22 cellular contexts compared by ENCODE assay signal in the genomic region with DNA sequence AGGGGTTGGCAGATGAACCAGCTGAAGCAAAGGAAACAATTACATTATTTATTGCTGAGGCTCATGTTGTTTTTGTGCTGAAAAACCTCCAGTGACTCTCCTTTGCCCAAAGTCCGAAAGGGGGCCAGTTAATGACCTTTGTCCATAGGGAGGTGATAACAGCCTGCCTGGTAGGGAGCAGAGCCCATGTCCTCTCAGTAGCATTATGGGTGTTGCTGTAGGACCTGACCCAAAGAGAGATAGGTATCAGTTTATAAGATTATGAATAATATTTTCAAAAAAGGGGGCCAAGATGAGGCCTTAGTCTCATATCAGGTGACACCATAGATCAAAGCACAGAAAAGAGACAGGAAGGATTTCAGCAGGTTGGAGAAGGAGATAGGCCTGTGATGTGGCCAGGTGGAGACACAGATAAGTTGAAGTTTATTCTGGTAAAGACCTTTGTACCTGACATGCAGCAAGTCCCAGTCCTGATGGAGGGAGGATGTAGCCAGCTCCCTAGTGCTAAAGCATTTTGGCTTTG. TPM values are rescaled to one million over a fixed set of nuclear protein-coding genes. Genes with fewer than 3 reads are reported as not detected.
DNase-seq lines count a peak whose midpoint lies in the region; ATAC-seq and TF ChIP-seq lines count a peak whose summit lies in the region.
"Had no signal": no experiment of that assay in that cellular context is flagged by ENCODE, and none has a peak within 500 bp of the region (broad histone marks: within the 10 kb centered on the region; RNA-seq: fewer than 3 reads in every experiment).

No MANE protein-coding gene starts in this region.

- H3K27ac ChIP-seq in CD4-positive, alpha-beta T cell (ENCODE audit: low read depth, low read length): no peak overlapping the region
- H3K27ac ChIP-seq: C4-2B, heart left ventricle, sigmoid colon, VCaP had no signal

- no peak for DNase-seq in CD4-positive, alpha-beta T cell
- DNase-seq in LoVo (ENCODE audit: low spot score): peak; percentile 33
- DNase-seq in erythroblast (lab: John Stamatoyannopoulos, UW): peak; percentile 41 to 53
- DNase-seq in naive thymus-derived CD8-positive, alpha-beta T cell: peak in 1 of 10 donors; percentile 18
- no peak for DNase-seq in NCI-H187 (lab: John Stamatoyannopoulos, UW)
- no peak for DNase-seq in immature natural killer cell
- no peak for DNase-seq in T1000 (lab: John Stamatoyannopoulos, UW)
- DNase-seq: DMS 273 treated with DMSO at 0.1 percent for 48 hours; heart left ventricle; KBM-7; left cardiac atrium; NCI-H187 treated with DMSO at 0.1 percent for 48 hours; posterior cingulate gyrus; RPMI8226; sigmoid colon; stimulated activated CD4-positive, alpha-beta T cell treated with anti-CD3 and anti-CD28 coated beads, Interleukin-15, amount 100 ng/mL, for 24 hours; stimulated activated naive CD8-positive, alpha-beta T cell treated with anti-CD3 and anti-CD28 coated beads, Interleukin-15, Interleukin-2, amounts not matched to agents 100 U/mL and 50 U/mL, for 24 hours had no signal

- CTCF ChIA-PET in CD4-positive, alpha-beta T cell (lab: Charles Lee): no interaction called here

- H3K27me3 ChIP-seq in CD4-positive, alpha-beta T cell (ENCODE audit: control insufficient read depth, insufficient read depth, low read length): no peaks in the 10 kb centered on the region
- H3K27me3 ChIP-seq: heart left ventricle, sigmoid colon had no signal

- H3K9me3 ChIP-seq in CD4-positive, alpha-beta T cell (ENCODE audit: control insufficient read depth, low read length): no peaks in the 10 kb centered on the region
- H3K9me3 ChIP-seq: heart left ventricle, sigmoid colon had no signal

- POLR2A ChIA-PET in CD4-positive, alpha-beta T cell (lab: Charles Lee): interaction anchor here (2.1 kb wide), 1 partner anchor 12 kb away, joined by 7 read pairs; no protein-coding TSS in a partner anchor
- POLR2A ChIA-PET in naive thymus-derived CD8-positive, alpha-beta T cell (lab: Charles Lee): no interaction called here

- peaks cover 32% of the 10 kb centered on the region for H3K4me1 Mint-ChIP-seq in CD4-positive, alpha-beta T cell (ENCODE audit: low read depth)
- peaks cover 13 to 31% (median 24%) of the 10 kb centered on the region in 4 donors for H3K4me1 Mint-ChIP-seq in naive thymus-derived CD8-positive, alpha-beta T cell
- H3K4me1 Mint-ChIP-seq in immature natural killer cell: peaks cover 0 to 1% of the 10 kb centered on the region in 2 donors

- H3K4me3 Mint-ChIP-seq in CD4-positive, alpha-beta T cell: no peak overlapping the region
- peak overlapping the region in 2 of 10 donors; percentile 43 to 59 for H3K4me3 Mint-ChIP-seq in naive thymus-derived CD8-positive, alpha-beta T cell
- no peak overlapping the region for H3K4me3 Mint-ChIP-seq in immature natural killer cell
- H3K4me3 Mint-ChIP-seq: central memory CD8-positive, alpha-beta T cell had no signal

- intact Hi-C loops in CD4-positive, alpha-beta T cell (cut with DNase I, micrococcal nuclease): no loop called here

- H3K27ac Mint-ChIP-seq in CD4-positive, alpha-beta T cell: peak overlapping the region; percentile 47
- peak overlapping the region in 8 of 10 donors; percentile 32 to 89 (median 60) for H3K27ac Mint-ChIP-seq in naive thymus-derived CD8-positive, alpha-beta T cell
- peak overlapping the region in 3 of 6 donors; percentile 8 to 62 (median 21) for H3K27ac Mint-ChIP-seq in immature natural killer cell

- TF ChIP-seq CTCF in CD4-positive, alpha-beta T cell (IDR thresholded peaks at IDR 0.05): no peak

- peak; percentile 32 for ATAC-seq in CD4-positive, alpha-beta T cell (ENCODE audit: poor library complexity)
- peak in 1 of 2 donors; percentile 64 for ATAC-seq in naive thymus-derived CD8-positive, alpha-beta T cell
- no peak for ATAC-seq in SK-N-SH treated with all-trans-retinoic acid at 6 μM for 48 hours
- ATAC-seq: activated naive CD4-positive, alpha-beta T cell treated with anti-CD3 and anti-CD28 coated beads, Interleukin-2, amount 50 U/mL, for 72 hours; heart left ventricle; left cardiac atrium; stimulated activated naive CD8-positive, alpha-beta T cell treated with anti-CD3 and anti-CD28 coated beads, Interleukin-15, Interleukin-2, amounts not matched to agents 100 U/mL and 50 U/mL, for 24 hours had no signal

- no peak for TF ChIP-seq POLR2A in erythroblast (IDR thresholded peaks at IDR 0.05; ENCODE audit: low read length)

- H3K9me3 Mint-ChIP-seq in CD4-positive, alpha-beta T cell: no peaks in the 10 kb centered on the region
- H3K9me3 Mint-ChIP-seq in naive thymus-derived CD8-positive, alpha-beta T cell: no peaks in the 10 kb centered on the region
- H3K9me3 Mint-ChIP-seq in immature natural killer cell: no peaks in the 10 kb centered on the region
- H3K9me3 Mint-ChIP-seq: activated naive CD4-positive, alpha-beta T cell treated with anti-CD3 and anti-CD28 coated beads, Interleukin-2, amount 50 U/mL, for 72 hours; central memory CD8-positive, alpha-beta T cell had no signal

- H3K36me3 Mint-ChIP-seq in CD4-positive, alpha-beta T cell (ENCODE audit: low read depth): peaks cover 28% of the 10 kb centered on the region
- peaks cover 0 to 34% (median 10%) of the 10 kb centered on the region in 3 donors for H3K36me3 Mint-ChIP-seq in naive thymus-derived CD8-positive, alpha-beta T cell
- peaks cover 4 to 13% (median 12%) of the 10 kb centered on the region in 3 donors for H3K36me3 Mint-ChIP-seq in immature natural killer cell

- H3K27me3 Mint-ChIP-seq in CD4-positive, alpha-beta T cell: no peaks in the 10 kb centered on the region
- H3K27me3 Mint-ChIP-seq in naive thymus-derived CD8-positive, alpha-beta T cell: no peaks in the 10 kb centered on the region
- H3K27me3 Mint-ChIP-seq in immature natural killer cell (ENCODE audit: low read depth in 3 of 3): peaks cover 0 to 2% (median 0%) of the 10 kb centered on the region in 3 donors
- H3K27me3 Mint-ChIP-seq: central memory CD8-positive, alpha-beta T cell had no signal

TF ChIP-seq in SK-N-SH treated with all-trans-retinoic acid at 6 μM for 48 hours, 23 proteins besides CTCF, POLR2A, EP300 and RAD21:
- no peak for TF ChIP-seq ZFP3 (CRISPR knock-in tag; IDR thresholded peaks at IDR 0.05)
- TF ChIP-seq BACH2 (CRISPR knock-in tag; IDR thresholded peaks at IDR 0.05; ENCODE audit: borderline replicate concordance): no peak
- TF ChIP-seq, protein P1, sequence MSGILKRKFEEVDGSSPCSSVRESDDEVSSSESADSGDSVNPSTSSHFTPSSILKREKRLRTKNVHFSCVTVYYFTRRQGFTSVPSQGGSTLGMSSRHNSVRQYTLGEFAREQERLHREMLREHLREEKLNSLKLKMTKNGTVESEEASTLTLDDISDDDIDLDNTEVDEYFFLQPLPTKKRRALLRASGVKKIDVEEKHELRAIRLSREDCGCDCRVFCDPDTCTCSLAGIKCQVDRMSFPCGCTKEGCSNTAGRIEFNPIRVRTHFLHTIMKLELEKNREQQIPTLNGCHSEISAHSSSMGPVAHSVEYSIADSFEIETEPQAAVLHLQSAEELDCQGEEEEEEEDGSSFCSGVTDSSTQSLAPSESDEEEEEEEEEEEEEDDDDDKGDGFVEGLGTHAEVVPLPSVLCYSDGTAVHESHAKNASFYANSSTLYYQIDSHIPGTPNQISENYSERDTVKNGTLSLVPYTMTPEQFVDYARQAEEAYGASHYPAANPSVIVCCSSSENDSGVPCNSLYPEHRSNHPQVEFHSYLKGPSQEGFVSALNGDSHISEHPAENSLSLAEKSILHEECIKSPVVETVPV (CRISPR knock-in tag; IDR thresholded peaks at IDR 0.05): no peak
- TF ChIP-seq OSR1 (CRISPR knock-in tag; IDR thresholded peaks at IDR 0.05): no peak
- no peak for TF ChIP-seq ISL1 (CRISPR knock-in tag; IDR thresholded peaks at IDR 0.05)
- TF ChIP-seq ZNF565 (CRISPR knock-in tag; conservative IDR thresholded peaks at IDR 0.05; ENCODE audit: low read depth): no peak
- no peak for TF ChIP-seq ESRRG (CRISPR knock-in tag; IDR thresholded peaks at IDR 0.05)
- no peak for TF ChIP-seq ZC3H10 (CRISPR knock-in tag; IDR thresholded peaks at IDR 0.05)

RNA-seq across cellular contexts. Expression of gene CENPV, which starts 55.1 kb away (rescaled TPM):
- total RNA-seq in CD4-positive, alpha-beta T cell: 10 to 100 TPM; 18.5 to 19.4 TPM
- 10 to 100 TPM; 25.9 to 26.2 TPM for total RNA-seq in naive thymus-derived CD8-positive, alpha-beta T cell
- polyA plus RNA-seq in naive thymus-derived CD8-positive, alpha-beta T cell: 10 to 100 TPM; 24.7 to 30.9 (median 28.3) TPM
- 10 to 100 TPM; 14.2 to 28.1 (median 23.1) TPM for polyA plus RNA-seq in immature natural killer cell

Comparison
In these comparisons a context has a peak if more than half of its experiments do, and no peak if none do; other contexts are left out.
1. DNase-seq: peak in LoVo (single experiment) and erythroblast (2 of 2); none in CD4-positive, alpha-beta T cell (0 of 10), NCI-H187 (0 of 2), immature natural killer cell (0 of 3) and T1000 (single experiment).